1 cellular context compared by ENCODE assay signal in the genomic region with DNA sequence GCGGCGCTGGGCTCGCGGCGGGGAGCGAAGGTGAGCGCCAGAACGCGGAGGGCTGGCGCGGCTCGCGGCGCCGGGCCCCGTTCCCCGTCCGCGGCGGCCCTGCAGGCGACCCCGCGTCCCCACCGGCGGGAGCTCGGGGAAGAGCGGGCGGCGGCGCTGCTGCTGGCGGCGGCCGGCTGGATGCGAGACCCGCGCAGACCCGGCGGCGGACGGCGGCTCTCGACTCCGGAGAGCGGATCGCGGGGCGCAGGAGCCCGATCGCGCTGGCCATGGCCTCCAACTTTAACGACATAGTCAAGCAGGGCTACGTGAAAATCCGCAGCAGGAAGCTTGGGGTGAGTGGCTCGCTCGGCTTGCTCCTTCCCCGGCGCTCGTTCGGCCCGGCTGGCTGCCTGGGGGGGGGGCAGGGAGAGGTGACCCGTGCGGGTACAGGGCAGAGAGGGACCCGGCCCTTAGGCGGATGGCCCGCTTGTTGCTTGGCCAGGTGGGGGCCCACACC.
TF ChIP-seq lines count a peak whose summit lies in the region.

No MANE protein-coding gene starts in this region.

TF ChIP-seq in HepG2, 621 proteins besides CTCF, POLR2A, EP300 and RAD21 (continued from another document):
- TF ChIP-seq, protein P1, sequence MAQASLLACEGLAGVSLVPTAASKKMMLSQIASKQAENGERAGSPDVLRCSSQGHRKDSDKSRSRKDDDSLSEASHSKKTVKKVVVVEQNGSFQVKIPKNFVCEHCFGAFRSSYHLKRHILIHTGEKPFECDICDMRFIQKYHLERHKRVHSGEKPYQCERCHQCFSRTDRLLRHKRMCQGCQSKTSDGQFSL (CRISPR knock-in tag; IDR thresholded peaks at IDR 0.05): peak; percentile 85
- TF ChIP-seq ZNF329 (CRISPR knock-in tag; IDR thresholded peaks at IDR 0.05; ENCODE audit: low read depth) (peak; percentile 17; the same call in 1 of the 2 replicates), ZNF235 (CRISPR knock-in tag; IDR thresholded peaks at IDR 0.05; ENCODE audit: borderline replicate concordance) (no peak), SOX6 (IDR thresholded peaks at IDR 0.05) (no peak), SOX6 (CRISPR knock-in tag; IDR thresholded peaks at IDR 0.05) (0 out of 2 replicates have a peak, but pooled peaks have one; percentile 20), TAF15 (IDR thresholded peaks at IDR 0.05; ENCODE audit: low read depth, low read length, poor library complexity, severe bottlenecking) (peak; percentile 6), RXRB (CRISPR knock-in tag; IDR thresholded peaks at IDR 0.05; ENCODE audit: borderline replicate concordance) (no peak), MXD4 (CRISPR knock-in tag; IDR thresholded peaks at IDR 0.05) (0 out of 2 replicates have a peak, but pooled peaks have one; percentile 46), ZNF780A (CRISPR knock-in tag; IDR thresholded peaks at IDR 0.05) (no peak), ZNF468 (CRISPR knock-in tag; IDR thresholded peaks at IDR 0.05) (no peak), ASH2L (IDR thresholded peaks at IDR 0.05; ENCODE audit: insufficient read length, low read depth, low read length) (peak; percentile 6)
- TF ChIP-seq, protein P2, sequence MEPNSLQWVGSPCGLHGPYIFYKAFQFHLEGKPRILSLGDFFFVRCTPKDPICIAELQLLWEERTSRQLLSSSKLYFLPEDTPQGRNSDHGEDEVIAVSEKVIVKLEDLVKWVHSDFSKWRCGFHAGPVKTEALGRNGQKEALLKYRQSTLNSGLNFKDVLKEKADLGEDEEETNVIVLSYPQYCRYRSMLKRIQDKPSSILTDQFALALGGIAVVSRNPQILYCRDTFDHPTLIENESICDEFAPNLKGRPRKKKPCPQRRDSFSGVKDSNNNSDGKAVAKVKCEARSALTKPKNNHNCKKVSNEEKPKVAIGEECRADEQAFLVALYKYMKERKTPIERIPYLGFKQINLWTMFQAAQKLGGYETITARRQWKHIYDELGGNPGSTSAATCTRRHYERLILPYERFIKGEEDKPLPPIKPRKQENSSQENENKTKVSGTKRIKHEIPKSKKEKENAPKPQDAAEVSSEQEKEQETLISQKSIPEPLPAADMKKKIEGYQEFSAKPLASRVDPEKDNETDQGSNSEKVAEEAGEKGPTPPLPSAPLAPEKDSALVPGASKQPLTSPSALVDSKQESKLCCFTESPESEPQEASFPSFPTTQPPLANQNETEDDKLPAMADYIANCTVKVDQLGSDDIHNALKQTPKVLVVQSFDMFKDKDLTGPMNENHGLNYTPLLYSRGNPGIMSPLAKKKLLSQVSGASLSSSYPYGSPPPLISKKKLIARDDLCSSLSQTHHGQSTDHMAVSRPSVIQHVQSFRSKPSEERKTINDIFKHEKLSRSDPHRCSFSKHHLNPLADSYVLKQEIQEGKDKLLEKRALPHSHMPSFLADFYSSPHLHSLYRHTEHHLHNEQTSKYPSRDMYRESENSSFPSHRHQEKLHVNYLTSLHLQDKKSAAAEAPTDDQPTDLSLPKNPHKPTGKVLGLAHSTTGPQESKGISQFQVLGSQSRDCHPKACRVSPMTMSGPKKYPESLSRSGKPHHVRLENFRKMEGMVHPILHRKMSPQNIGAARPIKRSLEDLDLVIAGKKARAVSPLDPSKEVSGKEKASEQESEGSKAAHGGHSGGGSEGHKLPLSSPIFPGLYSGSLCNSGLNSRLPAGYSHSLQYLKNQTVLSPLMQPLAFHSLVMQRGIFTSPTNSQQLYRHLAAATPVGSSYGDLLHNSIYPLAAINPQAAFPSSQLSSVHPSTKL (CRISPR knock-in tag; IDR thresholded peaks at IDR 0.05): 0 out of 2 replicates have a peak, but pooled peaks have one; percentile 8
